In the genomic region with DNA sequence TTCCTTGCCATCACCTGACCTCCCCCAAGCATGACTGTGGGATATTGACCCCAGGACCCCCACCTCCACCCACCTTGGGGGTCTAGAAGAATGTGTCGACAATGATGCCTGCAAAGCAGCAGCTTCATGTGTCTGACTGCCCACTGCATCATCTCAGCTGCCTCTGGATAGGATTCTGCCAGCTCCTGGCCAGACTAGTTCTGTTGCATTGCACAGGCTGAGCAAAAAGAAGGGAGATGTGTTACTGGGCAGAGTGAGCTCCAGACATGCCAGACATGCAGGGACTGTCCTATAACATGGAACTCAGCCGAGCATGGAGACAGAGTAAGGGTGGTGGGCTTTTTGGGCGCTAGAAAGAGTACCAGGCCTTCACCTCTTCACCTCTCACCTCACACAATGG, we compare ENCODE assay signal across 40 cellular contexts. TPM values are rescaled to one million over a fixed set of nuclear protein-coding genes. Genes with fewer than 3 reads are reported as not detected.
"Had no signal": no experiment of that assay in that cellular context is flagged by ENCODE, and none has a peak within 500 bp of the region (broad histone marks: within the 10 kb centered on the region; RNA-seq: fewer than 3 reads in every experiment).

No MANE protein-coding gene starts in this region.

- H3K4me1 Mint-ChIP-seq: activated CD4-positive, alpha-beta T cell treated with anti-CD3 and anti-CD28 coated beads for 36 hours; activated CD4-positive, alpha-beta T cell treated with anti-CD3 and anti-CD28 coated beads, Interleukin-2, amount 10 ng/mL, durations not matched to agents 7 days and 5 days; activated naive CD4-positive, alpha-beta T cell treated with anti-CD3 and anti-CD28 coated beads, Interleukin-2, amount 50 U/mL, for 24 hours; activated naive CD8-positive, alpha-beta T cell treated with anti-CD3 and anti-CD28 coated beads, Interleukin-2, amount 10 ng/mL, durations not matched to agents 7 days and 5 days; IgD-negative memory B cell; T-cell had no signal

- H3K36me3 Mint-ChIP-seq: activated naive CD8-positive, alpha-beta T cell treated with anti-CD3 and anti-CD28 coated beads, Interleukin-2, amount 10 ng/mL, durations not matched to agents 7 days and 5 days had no signal

- H3K4me3 ChIP-seq: body of pancreas, breast epithelium, MG63 had no signal

- H3K36me3 ChIP-seq: breast epithelium, MG63, WERI-Rb-1 had no signal

- H3K4me1 ChIP-seq: body of pancreas, breast epithelium had no signal

- H3K9me3 Mint-ChIP-seq: activated CD4-positive, alpha-beta T cell treated with anti-CD3 and anti-CD28 coated beads, Interleukin-2, amount 10 ng/mL, durations not matched to agents 7 days and 5 days; activated naive CD4-positive, alpha-beta T cell treated with anti-CD3 and anti-CD28 coated beads, Interleukin-2, amount 50 U/mL, for 24 hours; activated naive CD8-positive, alpha-beta T cell treated with anti-CD3 and anti-CD28 coated beads, Interleukin-2, amount 10 ng/mL, durations not matched to agents 7 days and 5 days; activated T-cell treated with anti-CD3 and anti-CD28 coated beads, Interleukin-2, amount 50 U/mL, for 24 hours; activated T-helper 2 cell treated with anti-CD3 and anti-CD28 coated beads, Interferon-gamma antibody, Interleukin-2, Interleukin-4, amounts not matched to agents 10 μg/mL and 5 μg/mL and 100 μg/mL, durations not matched to agents 14 hours and 24 hours and 36 hours; IgD-negative memory B cell; T-cell had no signal

- H3K27ac Mint-ChIP-seq: activated CD4-positive, alpha-beta T cell treated with anti-CD3 and anti-CD28 coated beads for 36 hours; activated CD4-positive, alpha-beta T cell treated with anti-CD3 and anti-CD28 coated beads, Interleukin-2, amount 10 ng/mL, durations not matched to agents 7 days and 5 days; activated CD8-positive, alpha-beta T cell treated with anti-CD3 and anti-CD28 coated beads, Interleukin-2, amount 10 ng/mL, durations not matched to agents 7 days and 5 days; activated naive CD4-positive, alpha-beta T cell treated with anti-CD3 and anti-CD28 coated beads, Interleukin-2, amount 50 U/mL, for 24 hours; activated naive CD8-positive, alpha-beta T cell treated with anti-CD3 and anti-CD28 coated beads, Interleukin-2, amount 10 ng/mL, durations not matched to agents 7 days and 5 days; activated T-cell treated with anti-CD3 and anti-CD28 coated beads, Interleukin-2, amount 50 U/mL, for 24 hours; activated T-helper 2 cell treated with anti-CD3 and anti-CD28 coated beads, Interferon-gamma antibody, Interleukin-2, Interleukin-4, amounts not matched to agents 10 μg/mL and 5 μg/mL and 100 μg/mL, durations not matched to agents 14 hours and 24 hours and 36 hours; IgD-negative memory B cell; T-cell had no signal

- H3K27ac ChIP-seq: body of pancreas, breast epithelium, RWPE1, WERI-Rb-1 had no signal

- ATAC-seq: activated CD4-positive, alpha-beta T cell treated with anti-CD3 and anti-CD28 coated beads for 36 hours; activated CD8-positive, alpha-beta T cell treated with anti-CD3 and anti-CD28 coated beads, Interleukin-2, amount 10 ng/mL, durations not matched to agents 7 days and 5 days; body of pancreas; PC-3; Right ventricle myocardium inferior; SK-N-SH treated with all-trans-retinoic acid at 6 μM for 48 hours; T-cell had no signal

- H3K27me3 ChIP-seq: body of pancreas, breast epithelium, MG63 had no signal

- H3K27me3 Mint-ChIP-seq: activated CD4-positive, alpha-beta T cell treated with anti-CD3 and anti-CD28 coated beads for 36 hours; activated CD4-positive, alpha-beta T cell treated with anti-CD3 and anti-CD28 coated beads, Interleukin-2, amount 10 ng/mL, durations not matched to agents 7 days and 5 days; activated naive CD4-positive, alpha-beta T cell treated with anti-CD3 and anti-CD28 coated beads, Interleukin-2, amount 50 U/mL, for 24 hours; activated T-cell treated with anti-CD3 and anti-CD28 coated beads, Interleukin-2, amount 50 U/mL, for 24 hours; IgD-negative memory B cell; T-cell had no signal

- H3K4me3 Mint-ChIP-seq: activated CD4-positive, alpha-beta T cell treated with anti-CD3 and anti-CD28 coated beads for 36 hours; activated CD4-positive, alpha-beta T cell treated with anti-CD3 and anti-CD28 coated beads, Interleukin-2, amount 10 ng/mL, durations not matched to agents 7 days and 5 days; activated CD8-positive, alpha-beta T cell treated with anti-CD3 and anti-CD28 coated beads, Interleukin-2, amount 10 ng/mL, durations not matched to agents 7 days and 5 days; activated naive CD4-positive, alpha-beta T cell treated with anti-CD3 and anti-CD28 coated beads, Interleukin-2, amount 50 U/mL, for 24 hours; activated naive CD8-positive, alpha-beta T cell treated with anti-CD3 and anti-CD28 coated beads, Interleukin-2, amount 10 ng/mL, durations not matched to agents 7 days and 5 days; activated T-cell treated with anti-CD3 and anti-CD28 coated beads, Interleukin-2, amount 50 U/mL, for 24 hours; IgD-negative memory B cell; T-cell had no signal

- DNase-seq: activated CD4-positive, alpha-beta T cell treated with anti-CD3 and anti-CD28 coated beads for 36 hours; activated CD4-positive, alpha-beta T cell treated with anti-CD3 and anti-CD28 coated beads, Interleukin-2, amount 10 ng/mL, durations not matched to agents 7 days and 5 days; activated CD4-positive, alpha-beta T cell treated with anti-CD3 and anti-CD28 coated beads, Interleukin-2, amount 50 U/mL, for 48 hours; activated CD4-positive, CD25-positive, alpha-beta regulatory T cell; activated gamma-delta T cell; activated naive CD4-positive, alpha-beta T cell treated with Interleukin-2 at 50 U/mL for 16 hours; activated naive CD8-positive, alpha-beta T cell treated with anti-CD3 and anti-CD28 coated beads, Interleukin-2, amount 10 ng/mL, durations not matched to agents 7 days and 5 days; activated T-cell treated with anti-CD3 and anti-CD28 coated beads, Interleukin-2, amount 50 U/mL, for 24 hours; amygdala; body of pancreas; Karpas-422; KBM-7; MG63; NCI-H1048; NCI-H1105 treated with DMSO at 0.1 percent for 48 hours; NCI-H1436; NCI-H1694; NCI-H2029; NCI-H345; NCI-H524 treated with DMSO at 0.1 percent for 48 hours; NK-92 treated with Interleukin-12 subunit alpha and Interleukin-12 subunit beta, amount 100 ng/mL, for 24 hours; PC-3; SIG-M5; T-cell; T-helper 2 cell; T-helper 9 cell; WERI-Rb-1 had no signal

RNA-seq across cellular contexts. Expression of a gene that starts 47.0 kb away (rescaled TPM):
- total RNA-seq: activated CD4-positive, alpha-beta T cell treated with anti-CD3 and anti-CD28 coated beads for 36 hours; activated CD4-positive, alpha-beta T cell treated with anti-CD3 and anti-CD28 coated beads, Interleukin-2, amount 10 ng/mL, durations not matched to agents 7 days and 5 days; activated CD8-positive, alpha-beta T cell treated with anti-CD3 and anti-CD28 coated beads, Interleukin-2, amount 10 ng/mL, durations not matched to agents 7 days and 5 days; activated naive CD8-positive, alpha-beta T cell treated with anti-CD3 and anti-CD28 coated beads, Interleukin-2, amount 10 ng/mL, durations not matched to agents 7 days and 5 days; activated T-helper 2 cell treated with anti-CD3 and anti-CD28 coated beads, Interferon-gamma antibody, Interleukin-2, Interleukin-4, amounts not matched to agents 10 μg/mL and 5 μg/mL and 100 μg/mL, durations not matched to agents 14 hours and 24 hours and 36 hours; astrocyte; body of pancreas; breast epithelium; cardiac septum; NCI-H460; PC-3; Right ventricle myocardium inferior; SK-MEL-5; T-cell had no signal
- polyA plus RNA-seq: adipose tissue, IgD-negative memory B cell had no signal
